Comparison of ENCODE assay signal across 8 cellular contexts in genomic region chr2:42566837-42567251, GRCh38. TPM values are rescaled to one million over a fixed set of nuclear protein-coding genes. Genes with fewer than 3 reads are reported as not detected.
DNase-seq lines count a peak whose midpoint lies in the region; ATAC-seq, FAIRE-seq and TF ChIP-seq lines count a peak whose summit lies in the region.

No MANE protein-coding gene starts in this region.

- H3K27me3 Mint-ChIP-seq in neural crest cell (ENCODE audit: low read depth) = no peaks in the 10 kb centered on the region
- no peaks in the 10 kb centered on the region for H3K27me3 Mint-ChIP-seq in activated CD8-positive, alpha-beta memory T cell treated with anti-CD3 and anti-CD28 coated beads, Interleukin-2, amount 10 ng/mL, durations not matched to agents 7 days and 5 days

- H3K36me3 Mint-ChIP-seq in neural crest cell (ENCODE audit: low read depth) = peaks cover 2% of the 10 kb centered on the region
- peaks cover 6% of the 10 kb centered on the region for H3K36me3 Mint-ChIP-seq in activated CD8-positive, alpha-beta memory T cell treated with anti-CD3 and anti-CD28 coated beads, Interleukin-2, amount 10 ng/mL, durations not matched to agents 7 days and 5 days

- H3K4me1 ChIP-seq in Peyer's patch = peaks cover 0 to 30% (median 1%) of the 10 kb centered on the region in 4 donors
- H3K4me1 ChIP-seq in effector memory CD4-positive, alpha-beta T cell (ENCODE audit: control insufficient read depth, insufficient read depth, low read length, poor library complexity, severe bottlenecking) = peaks cover 6% of the 10 kb centered on the region

- H3K9me3 ChIP-seq in Peyer's patch = no peaks in the 10 kb centered on the region
- no peaks in the 10 kb centered on the region for H3K9me3 ChIP-seq in effector memory CD4-positive, alpha-beta T cell (ENCODE audit: control insufficient read depth, low read length)

- no peaks in the 10 kb centered on the region for H3K36me3 ChIP-seq in Peyer's patch
- no peaks in the 10 kb centered on the region for H3K36me3 ChIP-seq in effector memory CD4-positive, alpha-beta T cell (ENCODE audit: control insufficient read depth, insufficient read depth, low read length)

- H3K4me3 ChIP-seq in Peyer's patch = no peak overlapping the region
- H3K4me3 ChIP-seq in effector memory CD4-positive, alpha-beta T cell (ENCODE audit: insufficient read depth, low read depth, low read length, poor library complexity, severe bottlenecking) = no peak overlapping the region

- H3K27ac Mint-ChIP-seq in neural crest cell (ENCODE audit: unreplicated experiment) = no peak overlapping the region
- H3K27ac Mint-ChIP-seq in activated CD8-positive, alpha-beta memory T cell treated with anti-CD3 and anti-CD28 coated beads, Interleukin-2, amount 10 ng/mL, durations not matched to agents 7 days and 5 days = no peak overlapping the region

- no peak for TF ChIP-seq POLR2A in Peyer's patch (IDR thresholded peaks at IDR 0.05)

- peaks cover 22% of the 10 kb centered on the region for H3K4me1 Mint-ChIP-seq in neural crest cell
- peaks cover 12% of the 10 kb centered on the region for H3K4me1 Mint-ChIP-seq in activated CD8-positive, alpha-beta memory T cell treated with anti-CD3 and anti-CD28 coated beads, Interleukin-2, amount 10 ng/mL, durations not matched to agents 7 days and 5 days

- H3K4me3 Mint-ChIP-seq in neural crest cell = peak overlapping the region; percentile 91
- no peak overlapping the region for H3K4me3 Mint-ChIP-seq in activated CD8-positive, alpha-beta memory T cell treated with anti-CD3 and anti-CD28 coated beads, Interleukin-2, amount 10 ng/mL, durations not matched to agents 7 days and 5 days

- H3K9me3 Mint-ChIP-seq in neural crest cell = no peaks in the 10 kb centered on the region
- H3K9me3 Mint-ChIP-seq in activated CD8-positive, alpha-beta memory T cell treated with anti-CD3 and anti-CD28 coated beads, Interleukin-2, amount 10 ng/mL, durations not matched to agents 7 days and 5 days (ENCODE audit: low read depth) = no peaks in the 10 kb centered on the region

- FAIRE-seq in HTR-8/SVneo (lab: Jason Lieb, UNC) = no peak

- CTCF ChIA-PET in activated CD8-positive, alpha-beta memory T cell treated with anti-CD3 and anti-CD28 coated beads, Interleukin-2, amount 10 ng/mL, durations not matched to agents 7 days and 5 days (lab: Charles Lee) = no interaction called here

- peak in 1 of 3 donors; percentile 19 for DNase-seq in Peyer's patch
- DNase-seq in neural crest cell (ENCODE audit: low read depth, low spot score) = no peak
- DNase-seq in DMS153 treated with DMSO at 0.1 percent for 48 hours (lab: John Stamatoyannopoulos, UW; ENCODE audit: unreplicated experiment) = no peak
- no peak for DNase-seq in activated CD8-positive, alpha-beta memory T cell treated with anti-CD3 and anti-CD28 coated beads, Interleukin-2, amount 10 ng/mL, durations not matched to agents 7 days and 5 days
- DNase-seq in effector memory CD4-positive, alpha-beta T cell = no peak
- no peak for DNase-seq in HTR-8/SVneo (ENCODE audit: insufficient read length, low spot score)

- TF ChIP-seq CTCF in Peyer's patch (IDR thresholded peaks at IDR 0.05) (no peak), neural crest cell (conservative IDR thresholded peaks at IDR 0.05) (no peak)

- ATAC-seq in GM18868 (IDR thresholded peaks at IDR 0.05; ENCODE audit: unreplicated experiment) (peak; percentile 36), HG02642 (IDR thresholded peaks at IDR 0.05; ENCODE audit: poor library complexity, unreplicated experiment) (peak; percentile 57)
- ATAC-seq in activated CD8-positive, alpha-beta memory T cell treated with anti-CD3 and anti-CD28 coated beads, Interleukin-2, amount 10 ng/mL, durations not matched to agents 7 days and 5 days = no peak

- no peaks in the 10 kb centered on the region for H3K27me3 ChIP-seq in Peyer's patch
- no peaks in the 10 kb centered on the region for H3K27me3 ChIP-seq in effector memory CD4-positive, alpha-beta T cell (replicated peaks; ENCODE audit: control insufficient read depth, insufficient read depth, low read length, poor library complexity, severe bottlenecking)

- H3K27ac ChIP-seq in Peyer's patch = peak overlapping the region in 3 of 4 donors; percentile 38 to 95 (median 92)
- no peak overlapping the region for H3K27ac ChIP-seq in effector memory CD4-positive, alpha-beta T cell (ENCODE audit: insufficient read depth, low read length, poor library complexity, severe bottlenecking)

RNA-seq across cellular contexts. Expression of gene MTA3, which starts 1.6 kb away (rescaled TPM):
- 10 to 100 TPM; 20.0 to 87.5 (median 34.2) TPM for total RNA-seq in Peyer's patch
- 62.3 and 63.8 TPM in 2 replicates for total RNA-seq in neural crest cell
- total RNA-seq in activated CD8-positive, alpha-beta memory T cell treated with anti-CD3 and anti-CD28 coated beads, Interleukin-2, amount 10 ng/mL, durations not matched to agents 7 days and 5 days = 10 to 100 TPM; 22.8 to 23.6 TPM
